In genomic region chr1:29213055-29213454, GRCh38 we compare ENCODE assay signal across 15 cellular contexts.
"Had no signal": no experiment of that assay in that cellular context is flagged by ENCODE, and none has a peak within 500 bp of the region (broad histone marks: within the 10 kb centered on the region; RNA-seq: fewer than 3 reads in every experiment).

No MANE protein-coding gene starts in this region.

- H3K4me1 Mint-ChIP-seq: activated CD4-positive, alpha-beta memory T cell treated with anti-CD3 and anti-CD28 coated beads, Interleukin-2, amount 10 ng/mL, durations not matched to agents 7 days and 5 days; activated CD4-positive, alpha-beta T cell treated with anti-CD3 and anti-CD28 coated beads for 36 hours; neural crest cell had no signal

- H3K4me3 Mint-ChIP-seq: activated CD4-positive, alpha-beta memory T cell treated with anti-CD3 and anti-CD28 coated beads, Interleukin-2, amount 10 ng/mL, durations not matched to agents 7 days and 5 days; activated CD4-positive, alpha-beta T cell treated with anti-CD3 and anti-CD28 coated beads for 36 hours; activated naive CD4-positive, alpha-beta T cell treated with anti-CD3 and anti-CD28 coated beads for 36 hours; activated T-helper 1 cell treated with anti-CD3 and anti-CD28 coated beads, Interleukin-12 subunit alpha, Interleukin-12 subunit beta, Interleukin-2, Interleukin-4 antibody, amounts not matched to agents 30 ng/mL and 10 ng/mL and 1 ng/mL, durations not matched to agents 14 hours and 24 hours and 36 hours; effector memory CD8-positive, alpha-beta T cell; neural crest cell; stimulated activated naive CD8-positive, alpha-beta T cell treated with anti-CD3 and anti-CD28 coated beads, Interleukin-15, Interleukin-2, amounts not matched to agents 100 ng/mL and 50 ng/mL, for 24 hours had no signal

- H3K27ac Mint-ChIP-seq: activated CD4-positive, alpha-beta T cell treated with anti-CD3 and anti-CD28 coated beads for 36 hours; activated naive CD4-positive, alpha-beta T cell treated with anti-CD3 and anti-CD28 coated beads for 36 hours; activated T-helper 1 cell treated with anti-CD3 and anti-CD28 coated beads, Interleukin-12 subunit alpha, Interleukin-12 subunit beta, Interleukin-2, Interleukin-4 antibody, amounts not matched to agents 30 ng/mL and 10 ng/mL and 1 ng/mL, durations not matched to agents 14 hours and 24 hours and 36 hours; effector memory CD8-positive, alpha-beta T cell; stimulated activated naive CD8-positive, alpha-beta T cell treated with anti-CD3 and anti-CD28 coated beads, Interleukin-15, Interleukin-2, amounts not matched to agents 100 ng/mL and 50 ng/mL, for 24 hours had no signal

- DNase-seq: activated CD4-positive, alpha-beta memory T cell treated with anti-CD3 and anti-CD28 coated beads, Interleukin-2, amount 10 ng/mL, durations not matched to agents 7 days and 5 days; activated CD4-positive, alpha-beta T cell treated with anti-CD3 and anti-CD28 coated beads for 36 hours; activated CD8-positive, alpha-beta memory T cell treated with anti-CD3 and anti-CD28 coated beads, Interleukin-2, amount 50 U/mL, for 48 hours; activated naive CD4-positive, alpha-beta T cell treated with anti-CD3 and anti-CD28 coated beads for 36 hours; effector memory CD8-positive, alpha-beta T cell; gastrocnemius medialis; ovary; retina; stimulated activated CD4-positive, alpha-beta T cell treated with anti-CD3 and anti-CD28 coated beads, Interleukin-15, amount 100 ng/mL, for 24 hours; stimulated activated CD4-positive, alpha-beta T cell treated with anti-CD3 and anti-CD28 coated beads, Interleukin-4, amount 100 ng/mL, for 24 hours; testis; WERI-Rb-1 had no signal

- H3K9me3 Mint-ChIP-seq: activated CD4-positive, alpha-beta memory T cell treated with anti-CD3 and anti-CD28 coated beads, Interleukin-2, amount 10 ng/mL, durations not matched to agents 7 days and 5 days; activated naive CD4-positive, alpha-beta T cell treated with anti-CD3 and anti-CD28 coated beads for 36 hours; activated T-helper 1 cell treated with anti-CD3 and anti-CD28 coated beads, Interleukin-12 subunit alpha, Interleukin-12 subunit beta, Interleukin-2, Interleukin-4 antibody, amounts not matched to agents 30 ng/mL and 10 ng/mL and 1 ng/mL, durations not matched to agents 14 hours and 24 hours and 36 hours; effector memory CD8-positive, alpha-beta T cell; neural crest cell; stimulated activated naive CD8-positive, alpha-beta T cell treated with anti-CD3 and anti-CD28 coated beads, Interleukin-15, Interleukin-2, amounts not matched to agents 100 ng/mL and 50 ng/mL, for 24 hours had no signal

- ATAC-seq: activated CD4-positive, alpha-beta T cell treated with anti-CD3 and anti-CD28 coated beads for 36 hours; effector memory CD8-positive, alpha-beta T cell; gastrocnemius medialis had no signal

- H3K27me3 Mint-ChIP-seq: activated CD4-positive, alpha-beta memory T cell treated with anti-CD3 and anti-CD28 coated beads, Interleukin-2, amount 10 ng/mL, durations not matched to agents 7 days and 5 days; activated CD4-positive, alpha-beta T cell treated with anti-CD3 and anti-CD28 coated beads for 36 hours; effector memory CD8-positive, alpha-beta T cell; stimulated activated naive CD8-positive, alpha-beta T cell treated with anti-CD3 and anti-CD28 coated beads, Interleukin-15, Interleukin-2, amounts not matched to agents 100 ng/mL and 50 ng/mL, for 24 hours had no signal
